8 cellular contexts compared by ENCODE assay signal in the genomic region with DNA sequence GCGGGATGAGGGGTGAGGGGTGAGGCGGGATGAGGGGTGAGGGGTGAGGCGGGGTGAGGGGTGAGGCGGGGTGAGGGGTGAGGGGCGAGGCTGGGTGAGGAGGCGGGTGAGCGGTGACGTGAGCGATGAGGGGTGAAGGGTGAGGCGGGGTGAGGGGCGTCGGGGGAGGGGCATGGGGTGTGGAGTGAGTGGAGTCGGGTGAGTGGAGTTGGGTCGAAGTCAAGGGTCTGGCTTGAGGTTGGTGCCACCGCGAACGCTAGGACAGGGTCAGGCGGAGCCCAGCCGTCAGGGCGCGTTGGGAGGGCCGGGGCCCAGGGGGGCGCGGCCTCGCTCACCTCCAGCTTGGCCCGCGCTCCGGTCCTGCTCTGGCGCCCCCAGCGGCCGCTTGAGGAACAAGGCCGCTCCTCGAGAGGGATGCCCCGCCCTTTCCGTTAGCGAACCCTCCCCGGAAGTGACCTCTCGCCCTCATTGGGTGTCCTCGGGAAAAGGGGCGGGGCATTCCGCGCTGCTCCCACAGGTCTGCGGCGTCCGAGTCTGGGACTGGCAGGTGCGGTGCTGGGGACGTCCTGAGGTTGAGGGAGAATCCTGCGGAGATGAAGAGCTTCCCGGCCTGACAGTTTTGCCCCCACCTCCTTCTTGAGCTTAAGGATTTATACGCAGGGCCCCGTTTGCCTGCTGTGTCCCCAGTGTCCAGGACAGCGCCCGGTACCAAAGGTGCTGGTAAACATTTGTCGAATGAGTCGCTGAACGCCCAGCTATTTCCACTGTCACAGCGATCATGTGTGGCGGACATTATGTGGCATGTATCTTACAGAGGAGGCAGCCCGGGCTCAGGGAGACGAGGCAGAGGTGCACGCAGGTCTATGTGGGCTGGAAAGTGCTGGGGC. TPM values are rescaled to one million over a fixed set of nuclear protein-coding genes. Genes with fewer than 3 reads are reported as not detected.
DNase-seq lines count a peak whose midpoint lies in the region; ATAC-seq and TF ChIP-seq lines count a peak whose summit lies in the region.

A gene with protein sequence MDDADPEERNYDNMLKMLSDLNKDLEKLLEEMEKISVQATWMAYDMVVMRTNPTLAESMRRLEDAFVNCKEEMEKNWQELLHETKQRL (minus strand): TSS at position 397 of the 887 bp plus-strand sequence. CDS start 6,514 bp downstream, outside the sequence.

- intact Hi-C loops in dendritic cell treated with granulocyte-macrophage colony-stimulating factor and Interleukin-4, amounts not matched to agents 40 ng/mL and 50 ng/mL, for 4 days (cut with micrococcal nuclease): loop anchor here (1.0 to 2.0 kb wide), 3 partner anchors 18 to 54 kb away; a partner anchor contains a TSS

- peak within 1 kb of the TSS; percentile 85 to 90 for H3K9ac ChIP-seq in liver (ENCODE audit: low read depth in 1 of 2, low read length in 2 of 2)

- TF ChIP-seq RAD21 in liver (IDR thresholded peaks at IDR 0.05): peak; percentile 75 to 82

- WGBS in liver: 3% methylated on average over 60 of the region's 61 CpGs

- H3K4me1 Mint-ChIP-seq in dendritic cell treated with granulocyte-macrophage colony-stimulating factor and Interleukin-4, amounts not matched to agents 40 ng/mL and 50 ng/mL, for 4 days (ENCODE audit: low read depth): peaks cover 17% of the 10 kb centered on the region

- no peaks in the 10 kb centered on the region for H3K27me3 ChIP-seq in liver (ENCODE audit: control insufficient read depth in 4 of 4, insufficient read depth in 4 of 4, low read length in 3 of 4)

- peak; percentile 89 for DNase-seq in NCI-H526 treated with DMSO at 0.1 percent for 48 hours (lab: John Stamatoyannopoulos, UW)
- DNase-seq in activated CD4-positive, alpha-beta T cell treated with anti-CD3 and anti-CD28 coated beads, Interleukin-2, amount 50 U/mL, for 1 hour: peak; percentile 97
- DNase-seq in stimulated activated CD4-positive, alpha-beta T cell treated with anti-CD3 and anti-CD28 coated beads, Interleukin-4, amount 100 ng/mL, for 24 hours: peak; percentile 98

- H3K27ac Mint-ChIP-seq in dendritic cell treated with granulocyte-macrophage colony-stimulating factor and Interleukin-4, amounts not matched to agents 40 ng/mL and 50 ng/mL, for 4 days: peak within 1 kb of the TSS; percentile 69

- no peaks in the 10 kb centered on the region for H3K9me3 Mint-ChIP-seq in dendritic cell treated with granulocyte-macrophage colony-stimulating factor and Interleukin-4, amounts not matched to agents 40 ng/mL and 50 ng/mL, for 4 days

- TF ChIP-seq CTCF in C4-2B (conservative IDR thresholded peaks at IDR 0.05): peak; percentile 94
- peak; percentile 96 for TF ChIP-seq CTCF in liver (IDR thresholded peaks at IDR 0.05; ENCODE audit: low read depth, low read length, missing input control)

- peak within 1 kb of the TSS; percentile 76 to 81 (median 77) for H3K4me3 ChIP-seq in liver (ENCODE audit: low read depth in 1 of 3, low read length in 3 of 3)

- H3K9me3 ChIP-seq in liver (ENCODE audit: control insufficient read depth in 4 of 4, low read length in 3 of 4): no peaks in the 10 kb centered on the region

- no peaks in the 10 kb centered on the region for H3K36me3 ChIP-seq in liver (ENCODE audit: control insufficient read depth in 4 of 4, insufficient read depth in 3 of 4, low read depth in 1 of 4, low read length in 3 of 4)

- H3K27ac ChIP-seq in C4-2B (peak within 1 kb of the TSS; percentile 50), liver (ENCODE audit: low read depth in 1 of 2, low read length in 2 of 2) (peak within 1 kb of the TSS; percentile 90 to 93)

- no peaks in the 10 kb centered on the region for H3K36me3 Mint-ChIP-seq in dendritic cell treated with granulocyte-macrophage colony-stimulating factor and Interleukin-4, amounts not matched to agents 40 ng/mL and 50 ng/mL, for 4 days (ENCODE audit: low read depth)

- H3K4me1 ChIP-seq in liver (ENCODE audit: control insufficient read depth in 4 of 4, insufficient read depth in 4 of 4, low read length in 3 of 4): peaks cover 0 to 8% (median 4%) of the 10 kb centered on the region in 4 donors

- H3K27me3 Mint-ChIP-seq in dendritic cell treated with granulocyte-macrophage colony-stimulating factor and Interleukin-4, amounts not matched to agents 40 ng/mL and 50 ng/mL, for 4 days: peaks cover 16% of the 10 kb centered on the region

- H3K4me3 Mint-ChIP-seq in dendritic cell treated with granulocyte-macrophage colony-stimulating factor and Interleukin-4, amounts not matched to agents 40 ng/mL and 50 ng/mL, for 4 days: peak within 1 kb of the TSS; percentile 86

- peak; percentile 88 for ATAC-seq in GM19328 (IDR thresholded peaks at IDR 0.05; ENCODE audit: unreplicated experiment)
- peak; percentile 90 for ATAC-seq in HG03469 (IDR thresholded peaks at IDR 0.05; ENCODE audit: unreplicated experiment)

TF ChIP-seq in liver, 16 proteins besides CTCF, POLR2A, EP300 and RAD21:
- TF ChIP-seq, protein P1, sequence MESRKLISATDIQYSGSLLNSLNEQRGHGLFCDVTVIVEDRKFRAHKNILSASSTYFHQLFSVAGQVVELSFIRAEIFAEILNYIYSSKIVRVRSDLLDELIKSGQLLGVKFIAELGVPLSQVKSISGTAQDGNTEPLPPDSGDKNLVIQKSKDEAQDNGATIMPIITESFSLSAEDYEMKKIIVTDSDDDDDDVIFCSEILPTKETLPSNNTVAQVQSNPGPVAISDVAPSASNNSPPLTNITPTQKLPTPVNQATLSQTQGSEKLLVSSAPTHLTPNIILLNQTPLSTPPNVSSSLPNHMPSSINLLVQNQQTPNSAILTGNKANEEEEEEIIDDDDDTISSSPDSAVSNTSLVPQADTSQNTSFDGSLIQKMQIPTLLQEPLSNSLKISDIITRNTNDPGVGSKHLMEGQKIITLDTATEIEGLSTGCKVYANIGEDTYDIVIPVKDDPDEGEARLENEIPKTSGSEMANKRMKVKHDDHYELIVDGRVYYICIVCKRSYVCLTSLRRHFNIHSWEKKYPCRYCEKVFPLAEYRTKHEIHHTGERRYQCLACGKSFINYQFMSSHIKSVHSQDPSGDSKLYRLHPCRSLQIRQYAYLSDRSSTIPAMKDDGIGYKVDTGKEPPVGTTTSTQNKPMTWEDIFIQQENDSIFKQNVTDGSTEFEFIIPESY (IDR thresholded peaks at IDR 0.05): no peak
- TF ChIP-seq, protein P2, sequence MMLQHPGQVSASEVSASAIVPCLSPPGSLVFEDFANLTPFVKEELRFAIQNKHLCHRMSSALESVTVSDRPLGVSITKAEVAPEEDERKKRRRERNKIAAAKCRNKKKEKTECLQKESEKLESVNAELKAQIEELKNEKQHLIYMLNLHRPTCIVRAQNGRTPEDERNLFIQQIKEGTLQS (IDR thresholded peaks at IDR 0.05): no peak
- TF ChIP-seq TAF1 (conservative IDR thresholded peaks at IDR 0.05) (peak; percentile 85), YY1 (IDR thresholded peaks at IDR 0.05) (peak; percentile 49), EGR1 (IDR thresholded peaks at IDR 0.05; ENCODE audit: low read depth in 2 of 2) (peak in 1 of 2 donors; percentile 51), NR2F2 (IDR thresholded peaks at IDR 0.05) (peak; percentile 90), HNF4A (conservative IDR thresholded peaks at IDR 0.05) (peak; percentile 41 to 47), JUND (IDR thresholded peaks at IDR 0.05) (no peak), FOXA2 (IDR thresholded peaks at IDR 0.05) (no peak), GABPA (IDR thresholded peaks at IDR 0.05 in 1 of 2, conservative IDR thresholded peaks at IDR 0.05 in 1 of 2) (peak; percentile 66 to 92), RXRA (IDR thresholded peaks at IDR 0.05) (peak; percentile 58 to 67), FOXA1 (IDR thresholded peaks at IDR 0.05) (peak; percentile 40), SP1 (IDR thresholded peaks at IDR 0.05) (peak; percentile 80), HNF4G (IDR thresholded peaks at IDR 0.05) (no peak)
- TF ChIP-seq, protein P3, sequence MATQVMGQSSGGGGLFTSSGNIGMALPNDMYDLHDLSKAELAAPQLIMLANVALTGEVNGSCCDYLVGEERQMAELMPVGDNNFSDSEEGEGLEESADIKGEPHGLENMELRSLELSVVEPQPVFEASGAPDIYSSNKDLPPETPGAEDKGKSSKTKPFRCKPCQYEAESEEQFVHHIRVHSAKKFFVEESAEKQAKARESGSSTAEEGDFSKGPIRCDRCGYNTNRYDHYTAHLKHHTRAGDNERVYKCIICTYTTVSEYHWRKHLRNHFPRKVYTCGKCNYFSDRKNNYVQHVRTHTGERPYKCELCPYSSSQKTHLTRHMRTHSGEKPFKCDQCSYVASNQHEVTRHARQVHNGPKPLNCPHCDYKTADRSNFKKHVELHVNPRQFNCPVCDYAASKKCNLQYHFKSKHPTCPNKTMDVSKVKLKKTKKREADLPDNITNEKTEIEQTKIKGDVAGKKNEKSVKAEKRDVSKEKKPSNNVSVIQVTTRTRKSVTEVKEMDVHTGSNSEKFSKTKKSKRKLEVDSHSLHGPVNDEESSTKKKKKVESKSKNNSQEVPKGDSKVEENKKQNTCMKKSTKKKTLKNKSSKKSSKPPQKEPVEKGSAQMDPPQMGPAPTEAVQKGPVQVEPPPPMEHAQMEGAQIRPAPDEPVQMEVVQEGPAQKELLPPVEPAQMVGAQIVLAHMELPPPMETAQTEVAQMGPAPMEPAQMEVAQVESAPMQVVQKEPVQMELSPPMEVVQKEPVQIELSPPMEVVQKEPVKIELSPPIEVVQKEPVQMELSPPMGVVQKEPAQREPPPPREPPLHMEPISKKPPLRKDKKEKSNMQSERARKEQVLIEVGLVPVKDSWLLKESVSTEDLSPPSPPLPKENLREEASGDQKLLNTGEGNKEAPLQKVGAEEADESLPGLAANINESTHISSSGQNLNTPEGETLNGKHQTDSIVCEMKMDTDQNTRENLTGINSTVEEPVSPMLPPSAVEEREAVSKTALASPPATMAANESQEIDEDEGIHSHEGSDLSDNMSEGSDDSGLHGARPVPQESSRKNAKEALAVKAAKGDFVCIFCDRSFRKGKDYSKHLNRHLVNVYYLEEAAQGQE (IDR thresholded peaks at IDR 0.05): peak; percentile 93
- TF ChIP-seq, protein P4, sequence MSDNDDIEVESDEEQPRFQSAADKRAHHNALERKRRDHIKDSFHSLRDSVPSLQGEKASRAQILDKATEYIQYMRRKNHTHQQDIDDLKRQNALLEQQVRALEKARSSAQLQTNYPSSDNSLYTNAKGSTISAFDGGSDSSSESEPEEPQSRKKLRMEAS (IDR thresholded peaks at IDR 0.05): no peak

RNA-seq across cellular contexts. Expression of the gene that starts here (rescaled TPM):
- total RNA-seq in liver: 1 to 10 TPM in 1 of 2 donors, not detected in 1; 2.2 TPM
- polyA plus RNA-seq in liver: under 1 TPM in 1 of 2 donors, not detected in 1; 0.45 TPM

Comparison
In these comparisons a context has a peak if more than half of its experiments do, and no peak if none do; other contexts are left out.
1. Peak in every context shown above with its lines: DNase-seq, ATAC-seq, H3K4me3 ChIP-seq and H3K27ac ChIP-seq.